ENCODE assay signal across 12 cellular contexts in the genomic region with DNA sequence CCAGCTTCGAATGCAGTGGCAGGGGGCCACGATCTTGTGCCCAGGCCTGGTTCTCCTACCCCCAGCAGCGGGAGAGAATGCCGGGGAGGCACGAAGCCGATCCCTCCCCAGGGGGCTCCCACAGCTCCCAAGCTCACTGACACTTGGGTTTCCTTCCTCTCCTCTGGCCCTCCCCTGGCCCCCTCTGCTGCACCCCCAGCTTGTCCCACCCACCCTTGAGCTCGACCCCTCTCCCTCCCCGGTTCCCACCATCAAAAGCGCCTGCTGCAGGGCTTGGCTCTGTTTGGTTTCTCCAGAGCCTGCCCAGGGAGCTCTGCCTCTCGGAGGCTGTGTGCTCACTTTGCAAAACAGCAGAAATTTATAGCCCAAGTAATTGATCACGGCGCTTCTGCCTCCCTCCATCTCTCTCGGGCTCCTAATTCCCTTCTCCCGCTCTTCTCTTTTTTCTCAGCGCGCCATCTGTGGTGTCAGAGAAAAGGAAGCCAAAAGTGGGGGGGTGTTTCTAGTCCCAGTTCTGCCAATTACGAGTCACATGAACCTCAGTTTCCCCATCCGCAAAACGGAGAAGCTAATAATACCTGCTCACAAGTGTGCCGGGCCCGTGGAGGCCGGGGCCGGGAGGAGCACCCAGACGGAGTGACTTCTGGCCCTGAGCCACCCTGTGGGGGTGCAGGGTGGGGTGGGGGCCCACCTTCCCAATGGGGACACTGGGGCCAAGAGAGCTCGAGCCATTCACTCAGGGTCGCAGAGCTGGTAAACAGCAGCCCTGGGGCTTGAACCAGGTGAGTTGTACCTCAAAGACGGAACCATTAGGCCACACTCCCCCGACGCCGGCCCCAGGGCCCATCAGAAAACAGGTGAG.
A peak's percentile ranks its signal among the peaks of the same experiment; 100 is the strongest.
DNase-seq lines count a peak whose midpoint lies in the region; ATAC-seq and TF ChIP-seq lines count a peak whose summit lies in the region.
"Had no signal": no experiment of that assay in that cellular context is flagged by ENCODE, and none has a peak within 500 bp of the region (broad histone marks: within the 10 kb centered on the region; RNA-seq: fewer than 3 reads in every experiment).

No MANE protein-coding gene starts in this region.

- peaks cover 30 to 77% of the 10 kb centered on the region in 2 donors for H3K4me1 ChIP-seq in ascending aorta

- no peak for TF ChIP-seq CTCF in ascending aorta (IDR thresholded peaks at IDR 0.05)

- ATAC-seq in HG03196 (IDR thresholded peaks at IDR 0.05; ENCODE audit: unreplicated experiment) = no peak

- no peak overlapping the region for H3K4me3 ChIP-seq in ascending aorta

- no peaks in the 10 kb centered on the region for H3K27me3 ChIP-seq in ascending aorta

- H3K27ac ChIP-seq in ascending aorta (peak overlapping the region; percentile 92 to 94), substantia nigra (ENCODE audit: low read depth, low read length, poor library complexity, severe bottlenecking) (peak overlapping the region; percentile 93)

- H3K36me3 ChIP-seq in ascending aorta = no peaks in the 10 kb centered on the region

- H3K9me3 ChIP-seq in ascending aorta = no peaks in the 10 kb centered on the region

- intact Hi-C loops in ascending aorta (cut with DNase I) = loop anchor here (5.0 kb wide), 4 partner anchors 67 to 288 kb away; a partner anchor contains a TSS

- DNase-seq in NCI-H1417 (lab: John Stamatoyannopoulos, UW) (peak in 2 of 3 experiments; percentile 21 to 29), NCI-H1417 treated with DMSO at 0.1 percent for 48 hours (lab: John Stamatoyannopoulos, UW) (no peak), ascending aorta (ENCODE audit: low spot score in 2 of 2) (peak in 1 of 2 donors; percentile 58), mesenteric fat pad (ENCODE audit: low spot score) (peak; percentile 81), substantia nigra (lab: John Stamatoyannopoulos, UW) (peak in 1 of 49 donors; percentile 59), hepatic stellate cell (ENCODE audit: low spot score) (no peak)
- no peak for DNase-seq in stimulated activated CD4-positive, alpha-beta T cell treated with anti-CD3 and anti-CD28 coated beads, Interleukin-1b, Interleukin-23, amount 100 ng/mL, for 48 hours
- DNase-seq: DND-41; kidney glomerular epithelial cell; RPMI8226; stimulated activated naive B cell treated with anti-CD40 and anti-IgM and Interleukin-4, amounts not matched to agents 10 μg/mL and 1 μg/mL and 100 μg/mL, for 72 hours had no signal

Comparison
In these comparisons a context has a peak if more than half of its experiments do, and no peak if none do; other contexts are left out.
1. DNase-seq: peak in NCI-H1417 (2 of 3) and mesenteric fat pad (single experiment); none in NCI-H1417 treated with DMSO at 0.1 percent for 48 hours (single experiment), stimulated activated CD4-positive, alpha-beta T cell treated with anti-CD3 and anti-CD28 coated beads, Interleukin-1b, Interleukin-23, amount 100 ng/mL, for 48 hours (single experiment) and hepatic stellate cell (single experiment).